In the genomic region with DNA sequence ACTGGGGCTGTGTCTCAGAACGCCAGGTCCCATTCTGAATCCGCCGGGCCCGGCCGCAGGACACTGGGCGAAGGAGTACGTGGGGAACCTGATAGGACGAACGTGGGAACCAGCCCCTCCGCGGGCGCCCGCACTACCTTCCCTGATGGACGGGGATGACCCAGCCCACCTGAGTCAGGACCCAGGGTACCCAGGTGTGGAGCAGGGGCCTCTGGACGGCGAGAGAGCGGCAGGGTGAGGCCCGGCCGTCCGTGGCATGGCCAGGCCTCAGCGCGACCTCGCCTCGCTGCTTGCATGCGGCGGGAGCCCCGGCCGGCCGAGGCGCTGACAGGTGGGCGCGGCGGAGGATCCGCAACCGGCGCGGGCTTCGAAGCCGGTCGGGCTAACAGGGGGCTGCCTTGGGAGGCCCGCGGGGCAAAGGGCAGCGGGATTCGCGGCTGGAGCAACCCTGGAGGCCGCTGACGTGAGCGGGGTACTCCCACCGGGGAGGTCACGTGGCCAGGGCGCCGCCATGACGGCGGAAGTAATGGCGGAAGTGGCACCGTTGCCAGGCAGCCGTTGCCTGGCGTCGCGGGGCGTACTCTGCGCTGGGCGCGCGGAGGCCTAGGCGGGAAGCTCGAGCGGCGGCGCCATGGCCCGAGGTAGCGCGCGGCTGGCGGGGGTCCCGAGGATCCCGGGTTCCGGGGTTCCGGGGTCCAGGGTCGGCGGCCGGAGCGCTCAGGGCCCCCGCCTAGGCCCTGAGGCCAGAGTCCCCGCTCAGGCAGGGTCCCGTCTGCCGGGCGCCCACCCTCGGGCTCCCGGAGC, we compare ENCODE assay signal across 2 cellular contexts.
TF ChIP-seq lines count a peak whose summit lies in the region.

A gene (plus strand): TSS at position 580 of the 804 bp plus-strand sequence. CDS start 52 bp downstream, at position 632.

TF ChIP-seq in HCT116, 20 proteins besides CTCF, POLR2A, EP300 and RAD21 (continued from another document):
- TF ChIP-seq, protein P1, sequence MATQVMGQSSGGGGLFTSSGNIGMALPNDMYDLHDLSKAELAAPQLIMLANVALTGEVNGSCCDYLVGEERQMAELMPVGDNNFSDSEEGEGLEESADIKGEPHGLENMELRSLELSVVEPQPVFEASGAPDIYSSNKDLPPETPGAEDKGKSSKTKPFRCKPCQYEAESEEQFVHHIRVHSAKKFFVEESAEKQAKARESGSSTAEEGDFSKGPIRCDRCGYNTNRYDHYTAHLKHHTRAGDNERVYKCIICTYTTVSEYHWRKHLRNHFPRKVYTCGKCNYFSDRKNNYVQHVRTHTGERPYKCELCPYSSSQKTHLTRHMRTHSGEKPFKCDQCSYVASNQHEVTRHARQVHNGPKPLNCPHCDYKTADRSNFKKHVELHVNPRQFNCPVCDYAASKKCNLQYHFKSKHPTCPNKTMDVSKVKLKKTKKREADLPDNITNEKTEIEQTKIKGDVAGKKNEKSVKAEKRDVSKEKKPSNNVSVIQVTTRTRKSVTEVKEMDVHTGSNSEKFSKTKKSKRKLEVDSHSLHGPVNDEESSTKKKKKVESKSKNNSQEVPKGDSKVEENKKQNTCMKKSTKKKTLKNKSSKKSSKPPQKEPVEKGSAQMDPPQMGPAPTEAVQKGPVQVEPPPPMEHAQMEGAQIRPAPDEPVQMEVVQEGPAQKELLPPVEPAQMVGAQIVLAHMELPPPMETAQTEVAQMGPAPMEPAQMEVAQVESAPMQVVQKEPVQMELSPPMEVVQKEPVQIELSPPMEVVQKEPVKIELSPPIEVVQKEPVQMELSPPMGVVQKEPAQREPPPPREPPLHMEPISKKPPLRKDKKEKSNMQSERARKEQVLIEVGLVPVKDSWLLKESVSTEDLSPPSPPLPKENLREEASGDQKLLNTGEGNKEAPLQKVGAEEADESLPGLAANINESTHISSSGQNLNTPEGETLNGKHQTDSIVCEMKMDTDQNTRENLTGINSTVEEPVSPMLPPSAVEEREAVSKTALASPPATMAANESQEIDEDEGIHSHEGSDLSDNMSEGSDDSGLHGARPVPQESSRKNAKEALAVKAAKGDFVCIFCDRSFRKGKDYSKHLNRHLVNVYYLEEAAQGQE (IDR thresholded peaks at IDR 0.05; ENCODE audit: low read depth): no peak
- TF ChIP-seq, protein P2, sequence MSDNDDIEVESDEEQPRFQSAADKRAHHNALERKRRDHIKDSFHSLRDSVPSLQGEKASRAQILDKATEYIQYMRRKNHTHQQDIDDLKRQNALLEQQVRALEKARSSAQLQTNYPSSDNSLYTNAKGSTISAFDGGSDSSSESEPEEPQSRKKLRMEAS (IDR thresholded peaks at IDR 0.05): peak; percentile 90
- TF ChIP-seq, protein P3, sequence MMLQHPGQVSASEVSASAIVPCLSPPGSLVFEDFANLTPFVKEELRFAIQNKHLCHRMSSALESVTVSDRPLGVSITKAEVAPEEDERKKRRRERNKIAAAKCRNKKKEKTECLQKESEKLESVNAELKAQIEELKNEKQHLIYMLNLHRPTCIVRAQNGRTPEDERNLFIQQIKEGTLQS (IDR thresholded peaks at IDR 0.05): no peak
- TF ChIP-seq YY1 (IDR thresholded peaks at IDR 0.05; ENCODE audit: extremely low read depth, insufficient replicate concordance, low read depth, low read length) (peak; percentile 92), EGR1 (IDR thresholded peaks at IDR 0.05; ENCODE audit: low read depth) (no peak), ELF1 (IDR thresholded peaks at IDR 0.05; ENCODE audit: borderline replicate concordance, low read depth) (no peak; the same call in 1 of the 2 replicates), POLR2AphosphoS5 (IDR thresholded peaks at IDR 0.05; ENCODE audit: low read depth, low read length) (no peak; the same call in 1 of the 2 replicates), JUND (IDR thresholded peaks at IDR 0.05) (no peak), ZFX (IDR thresholded peaks at IDR 0.05) (peak; percentile 96), SP1 (IDR thresholded peaks at IDR 0.05; ENCODE audit: low read depth) (no peak), EZH2phosphoT487 (IDR thresholded peaks at IDR 0.05; ENCODE audit: borderline replicate concordance) (no peak), FOSL1 (IDR thresholded peaks at IDR 0.05; ENCODE audit: low read depth) (no peak), SIN3A (IDR thresholded peaks at IDR 0.05; ENCODE audit: low read depth) (peak; percentile 72), CBX3 (IDR thresholded peaks at IDR 0.05; ENCODE audit: low read depth) (no peak), TCF7L2 (IDR thresholded peaks at IDR 0.05; ENCODE audit: borderline replicate concordance, extremely low read depth, insufficient read depth, insufficient read length) (no peak), EZH2 (IDR thresholded peaks at IDR 0.05) (no peak), ZNF274 (IDR thresholded peaks at IDR 0.05; ENCODE audit: low read depth, low read length) (no peak), SRF (IDR thresholded peaks at IDR 0.05; ENCODE audit: low read depth) (no peak)
- TF ChIP-seq, protein P4, sequence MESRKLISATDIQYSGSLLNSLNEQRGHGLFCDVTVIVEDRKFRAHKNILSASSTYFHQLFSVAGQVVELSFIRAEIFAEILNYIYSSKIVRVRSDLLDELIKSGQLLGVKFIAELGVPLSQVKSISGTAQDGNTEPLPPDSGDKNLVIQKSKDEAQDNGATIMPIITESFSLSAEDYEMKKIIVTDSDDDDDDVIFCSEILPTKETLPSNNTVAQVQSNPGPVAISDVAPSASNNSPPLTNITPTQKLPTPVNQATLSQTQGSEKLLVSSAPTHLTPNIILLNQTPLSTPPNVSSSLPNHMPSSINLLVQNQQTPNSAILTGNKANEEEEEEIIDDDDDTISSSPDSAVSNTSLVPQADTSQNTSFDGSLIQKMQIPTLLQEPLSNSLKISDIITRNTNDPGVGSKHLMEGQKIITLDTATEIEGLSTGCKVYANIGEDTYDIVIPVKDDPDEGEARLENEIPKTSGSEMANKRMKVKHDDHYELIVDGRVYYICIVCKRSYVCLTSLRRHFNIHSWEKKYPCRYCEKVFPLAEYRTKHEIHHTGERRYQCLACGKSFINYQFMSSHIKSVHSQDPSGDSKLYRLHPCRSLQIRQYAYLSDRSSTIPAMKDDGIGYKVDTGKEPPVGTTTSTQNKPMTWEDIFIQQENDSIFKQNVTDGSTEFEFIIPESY (IDR thresholded peaks at IDR 0.05; ENCODE audit: extremely low read depth, insufficient replicate concordance, low read length): no peak

TF ChIP-seq in neural cell, 6 proteins besides CTCF, POLR2A, EP300 and RAD21 (continued from another document):
- TF ChIP-seq SMC3 (conservative IDR thresholded peaks at IDR 0.05; ENCODE audit: poor library complexity): no peak
